Comparison of ENCODE assay signal across 8 cellular contexts in genomic region chr4:110533940-110534339, GRCh38. TPM values are rescaled to one million over a fixed set of nuclear protein-coding genes. Genes with fewer than 3 reads are reported as not detected.
DNase-seq lines count a peak whose midpoint lies in the region; ATAC-seq, FAIRE-seq and TF ChIP-seq lines count a peak whose summit lies in the region.

No MANE protein-coding gene starts in this region.

- TF ChIP-seq POLR2A in A549 (IDR thresholded peaks at IDR 0.05; ENCODE audit: low read length) (no peak), gastroesophageal sphincter (IDR thresholded peaks at IDR 0.05) (no peak)

- 1% methylated on average over 3 of the region's 3 CpGs for WGBS in A549 (ENCODE audit: missing lambda C conversion rate)
- WGBS in gastroesophageal sphincter (ENCODE audit: low coverage in 1 of 2), 2 donors, result 35 to 49% methylated on average over 3 of the region's 3 CpGs

- CTCF ChIA-PET in A549 (lab: Yijun Ruan, JAX), result interaction anchor here (1.3 kb wide), 1 partner anchor 529 kb away, joined by 4 read pairs; no protein-coding TSS in a partner anchor

- no peak for TF ChIP-seq RAD21 in A549 (conservative IDR thresholded peaks at IDR 0.05 in 1 of 2, IDR thresholded peaks at IDR 0.05 in 1 of 2)

- FAIRE-seq in A549 (lab: Jason Lieb, UNC), result no peak

- no peaks in the 10 kb centered on the region for H3K27me3 ChIP-seq in RWPE2 (ENCODE audit: insufficient read depth, poor library complexity, severe bottlenecking)
- no peaks in the 10 kb centered on the region for H3K27me3 ChIP-seq in gastroesophageal sphincter

- H3K4me3 ChIP-seq in A549, result no peak overlapping the region
- no peak overlapping the region for H3K4me3 ChIP-seq in RWPE2 (ENCODE audit: severe bottlenecking)
- no peak overlapping the region for H3K4me3 ChIP-seq in gastroesophageal sphincter

- peak overlapping the region; percentile 58 for H3K4me2 ChIP-seq in A549

- DNase-seq in A549 (ENCODE audit: low read depth in 1 of 2, low spot score in 1 of 2) (peak; percentile 39 to 83), H4 (ENCODE audit: low spot score) (peak; percentile 97), RWPE2 (ENCODE audit: low spot score) (peak; percentile 65), cerebellar cortex (ENCODE audit: low spot score) (no peak), inferior parietal cortex (ENCODE audit: extremely low spot score) (no peak)
- no peak for DNase-seq in activated CD4-positive, CD25-positive, alpha-beta regulatory T cell treated with anti-CD3 and anti-CD28 coated beads, Interleukin-2, amount 50 U/mL, for 72 hours
- no peak for DNase-seq in stimulated activated CD4-positive, alpha-beta T cell treated with anti-CD3 and anti-CD28 coated beads, Interleukin-2, amount 100 ng/mL, for 48 hours

- no peak for TF ChIP-seq EP300 in A549 (IDR thresholded peaks at IDR 0.05)
- peak; percentile 5 for TF ChIP-seq EP300 in gastroesophageal sphincter (IDR thresholded peaks at IDR 0.05)

- ATAC-seq in A549 (peak; percentile 93 to 95), RWPE2 (ENCODE audit: low read depth) (peak; percentile 100), gastroesophageal sphincter (peak; percentile 68)

- H3K4me1 ChIP-seq in A549 (peaks cover 11% of the 10 kb centered on the region; the same call in 2 of the 3 replicates), RWPE2 (ENCODE audit: insufficient read depth, poor library complexity, severe bottlenecking) (peaks cover 16% of the 10 kb centered on the region), gastroesophageal sphincter (peaks cover 0 to 6% (median 0%) of the 10 kb centered on the region in 3 donors)

- H3K27ac ChIP-seq in A549 (peak overlapping the region; percentile 39 to 55; a peak in 4 of 6 replicates), RWPE2 (ENCODE audit: poor library complexity, severe bottlenecking) (peak overlapping the region; percentile 70), gastroesophageal sphincter (peak overlapping the region in 1 of 4 donors; percentile 43)

- TF ChIP-seq CTCF in A549 (IDR thresholded peaks at IDR 0.05), result no peak
- no peak for TF ChIP-seq CTCF in RWPE2 (IDR thresholded peaks at IDR 0.05; ENCODE audit: poor library complexity, severe bottlenecking)
- TF ChIP-seq CTCF in gastroesophageal sphincter (IDR thresholded peaks at IDR 0.05), result no peak

- POLR2A ChIA-PET in A549 (lab: Yijun Ruan, JAX), result no interaction called here

- H3K9me3 ChIP-seq in A549 (0 out of 3 replicates have a peak, but pooled peaks cover 2% of the 10 kb centered on the region), RWPE2 (ENCODE audit: severe bottlenecking) (no peaks in the 10 kb centered on the region), gastroesophageal sphincter (no peaks in the 10 kb centered on the region)

- H3K36me3 ChIP-seq in RWPE2 (ENCODE audit: low read depth) (no peaks in the 10 kb centered on the region), gastroesophageal sphincter (no peaks in the 10 kb centered on the region)

TF ChIP-seq in A549, 52 proteins besides CTCF, POLR2A, EP300 and RAD21:
- TF ChIP-seq FOSL2 (IDR thresholded peaks at IDR 0.05) (0 out of 2 replicates have a peak, but pooled peaks have one; percentile 29), FOSL2 (CRISPR knock-in tag; IDR thresholded peaks at IDR 0.05) (peak; percentile 70), ZNF302 (CRISPR knock-in tag; IDR thresholded peaks at IDR 0.05) (no peak), JUN (IDR thresholded peaks at IDR 0.05) (0 out of 5 replicates have a peak, but pooled peaks of 1 of the 2 experiments have one; percentile 20)

RNA-seq across cellular contexts. Expression of gene ENPEP, which starts 58.0 kb away (rescaled TPM):
- polyA plus RNA-seq in A549 (2011; rRNA removed) (0.21 and 0.62 TPM in 2 replicates), A549 (2017; fragmentation: RNase III; extraction: RNeasy Plus Mini Kit Qiagen cat#74134 plus additional on column Dnase treatment) (0.09 to 0.18 TPM (median 0.12 TPM) in 3 replicates)
- 0.01 and 0.03 TPM in 2 replicates for polyA plus RNA-seq in A549 (2012; cell fraction: cytosol; rRNA removed)
- polyA plus RNA-seq in A549 (2012; cell fraction: nucleus; rRNA removed), result 0.01 and 0.02 TPM in 2 replicates
- polyA minus RNA-seq in A549 (2011; rRNA and poly(A)+ RNA removed), result 0.10 and 0.58 TPM in 2 replicates
- total RNA-seq in H4 (2014; rRNA removed; shearing (Covaris generic)), result 0.08 TPM in 1 of 2 replicates, not detected in the other
- 1 to 10 TPM; 2.9 to 7.0 (median 6.3) TPM for total RNA-seq in gastroesophageal sphincter

Comparison
In these comparisons a context has a peak if more than half of its experiments do, and no peak if none do; other contexts are left out.
1. DNase-seq: peak in A549 (2 of 2), H4 (single experiment) and RWPE2 (single experiment); none in cerebellar cortex (single experiment), inferior parietal cortex (single experiment), activated CD4-positive, CD25-positive, alpha-beta regulatory T cell treated with anti-CD3 and anti-CD28 coated beads, Interleukin-2, amount 50 U/mL, for 72 hours (single experiment) and stimulated activated CD4-positive, alpha-beta T cell treated with anti-CD3 and anti-CD28 coated beads, Interleukin-2, amount 100 ng/mL, for 48 hours (0 of 2).
2. Peak in every context shown above with its lines, with median percentiles within 50 percentile points of each other: ATAC-seq.